In the genomic region with DNA sequence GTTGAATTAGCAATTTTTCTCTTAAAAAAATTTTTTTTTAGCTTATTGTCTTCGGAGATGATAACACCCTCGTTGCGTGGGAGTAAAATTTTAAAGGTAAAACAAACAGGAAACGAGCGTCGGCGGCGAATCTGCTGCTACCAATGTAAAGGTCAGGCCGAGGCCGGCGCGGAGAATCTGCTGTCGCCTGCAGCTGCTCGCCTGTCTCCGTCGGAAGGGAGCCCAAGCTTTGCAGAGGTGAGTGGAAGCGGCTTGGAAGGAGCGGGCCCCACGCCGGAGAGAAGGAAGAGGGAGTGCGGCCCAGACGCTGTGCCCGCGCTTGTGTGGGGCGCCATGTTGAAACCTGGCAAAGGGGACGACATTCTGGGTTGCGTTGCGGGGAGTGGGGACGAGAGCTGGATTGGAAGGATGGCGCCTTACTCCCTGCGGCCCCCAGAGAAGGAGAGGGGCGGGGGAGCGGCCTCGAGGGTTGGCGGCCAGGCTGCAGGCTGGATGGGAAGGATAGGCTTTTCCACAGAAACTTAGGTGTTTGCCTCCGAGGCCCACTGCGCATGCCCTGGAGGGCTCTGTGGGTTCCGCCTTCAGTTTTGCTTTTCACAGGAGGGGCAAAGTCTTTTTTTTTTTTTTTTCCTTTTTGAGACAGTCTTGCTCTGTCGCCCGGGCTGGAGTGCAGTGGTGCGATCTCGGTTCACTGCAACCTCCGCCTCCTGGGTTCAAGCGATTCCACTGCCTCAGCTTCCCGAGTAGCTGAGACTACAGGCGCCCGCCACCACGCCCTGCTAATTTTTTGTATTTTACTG, we compare ENCODE assay signal across 8 cellular contexts. TPM values are rescaled to one million over a fixed set of nuclear protein-coding genes. Genes with fewer than 3 reads are reported as not detected.
DNase-seq lines count a peak whose midpoint lies in the region; ATAC-seq, FAIRE-seq and TF ChIP-seq lines count a peak whose summit lies in the region.

TSS of gene SNRNP35 (plus strand) at position 160 of the 800 bp plus-strand sequence. CDS start 7,402 bp downstream, outside the sequence.

- no peak for TF ChIP-seq CTCF in A549 (IDR thresholded peaks at IDR 0.05)

- CTCF ChIA-PET in A549 (lab: Yijun Ruan, JAX) = interaction anchor here (0.8 to 2.3 kb wide), 9 partner anchors 12 to 160 kb away, joined by 3 to 6 read pairs (median 3); no protein-coding TSS in a partner anchor

- TF ChIP-seq RAD21 in A549 (conservative IDR thresholded peaks at IDR 0.05 in 1 of 2, IDR thresholded peaks at IDR 0.05 in 1 of 2) = no peak

- ATAC-seq in A549 = peak; percentile 92 to 94
- ATAC-seq in GM18861 (IDR thresholded peaks at IDR 0.05; ENCODE audit: unreplicated experiment) = peak; percentile 50
- peak; percentile 68 for ATAC-seq in HG03354 (IDR thresholded peaks at IDR 0.05; ENCODE audit: poor library complexity, severe bottlenecking, unreplicated experiment)
- peak; percentile 90 for ATAC-seq in left lobe of liver

- peak within 1 kb of the TSS; percentile 96 for H3K4me3 Mint-ChIP-seq in dendritic cell treated with granulocyte-macrophage colony-stimulating factor and Interleukin-4, amounts not matched to agents 40 ng/mL and 50 ng/mL, for 4 days

- no peaks in the 10 kb centered on the region for H3K27me3 Mint-ChIP-seq in dendritic cell treated with granulocyte-macrophage colony-stimulating factor and Interleukin-4, amounts not matched to agents 40 ng/mL and 50 ng/mL, for 4 days

- 1% methylated on average over 46 of the region's 48 CpGs for WGBS in A549 (ENCODE audit: missing lambda C conversion rate)

- POLR2A ChIA-PET in A549 (lab: Yijun Ruan, JAX) = interaction anchor here (0.6 to 1.2 kb wide), 7 partner anchors 10 to 144 kb away, joined by 3 to 6 read pairs (median 3); partner anchors contain the start of genes KMT5A and TMED2

- TF ChIP-seq EP300 in A549 (IDR thresholded peaks at IDR 0.05) = no peak

- peak within 1 kb of the TSS; percentile 92 to 97 for H3K27ac ChIP-seq in A549

- intact Hi-C loops in dendritic cell treated with granulocyte-macrophage colony-stimulating factor and Interleukin-4, amounts not matched to agents 40 ng/mL and 50 ng/mL, for 4 days (cut with micrococcal nuclease) = no loop called here

- H3K4me1 ChIP-seq in A549 = peaks cover 11% of the 10 kb centered on the region; the same call in 1 of the 3 replicates

- H3K36me3 Mint-ChIP-seq in dendritic cell treated with granulocyte-macrophage colony-stimulating factor and Interleukin-4, amounts not matched to agents 40 ng/mL and 50 ng/mL, for 4 days (ENCODE audit: low read depth) = peaks cover 39% of the 10 kb centered on the region

- H3K4me1 Mint-ChIP-seq in dendritic cell treated with granulocyte-macrophage colony-stimulating factor and Interleukin-4, amounts not matched to agents 40 ng/mL and 50 ng/mL, for 4 days (ENCODE audit: low read depth) = peaks cover 17% of the 10 kb centered on the region

- peak within 1 kb of the TSS; percentile 60 for H3K4me3 ChIP-seq in A549

- H3K9me3 Mint-ChIP-seq in dendritic cell treated with granulocyte-macrophage colony-stimulating factor and Interleukin-4, amounts not matched to agents 40 ng/mL and 50 ng/mL, for 4 days = no peaks in the 10 kb centered on the region

- peak within 1 kb of the TSS; percentile 100 for H3K27ac Mint-ChIP-seq in dendritic cell treated with granulocyte-macrophage colony-stimulating factor and Interleukin-4, amounts not matched to agents 40 ng/mL and 50 ng/mL, for 4 days

- peak; percentile 69 to 95 for DNase-seq in A549 (ENCODE audit: low read depth in 1 of 2, low spot score in 1 of 2)
- DNase-seq in NCI-H526 treated with DMSO at 0.1 percent for 48 hours (lab: John Stamatoyannopoulos, UW) = peak; percentile 79
- peak; percentile 76 to 79 for DNase-seq in activated CD4-positive, alpha-beta T cell treated with anti-CD3 and anti-CD28 coated beads, Interleukin-2, amount 50 U/mL, for 24 hours (ENCODE audit: low read depth in 1 of 2, low spot score in 1 of 2)
- peak; percentile 86 for DNase-seq in left lobe of liver (ENCODE audit: low spot score)
- peak; percentile 82 for DNase-seq in stimulated activated CD4-positive, alpha-beta T cell treated with anti-CD3 and anti-CD28 coated beads, Interleukin-1b, Interleukin-23, amount 100 ng/mL, for 48 hours

- H3K9me3 ChIP-seq in A549 = no peaks in the 10 kb centered on the region

- FAIRE-seq in A549 (lab: Jason Lieb, UNC) = no peak

- TF ChIP-seq POLR2A in A549 (IDR thresholded peaks at IDR 0.05; ENCODE audit: low read length) = peak; percentile 52

- peak within 1 kb of the TSS; percentile 88 for H3K4me2 ChIP-seq in A549

TF ChIP-seq in A549, 52 proteins besides CTCF, POLR2A, EP300 and RAD21 (continues in another document):
- no peak for TF ChIP-seq CHD2 (IDR thresholded peaks at IDR 0.05; ENCODE audit: low read length, partially characterized antibody)
- TF ChIP-seq JUN (IDR thresholded peaks at IDR 0.05) = peak in 1 of 2 experiments; percentile 86; a peak in 2 of 5 replicates
- 0 out of 2 replicates have a peak, but pooled peaks have one; percentile 21 for TF ChIP-seq HOXB5 (CRISPR knock-in tag; IDR thresholded peaks at IDR 0.05)
- TF ChIP-seq, protein P1, sequence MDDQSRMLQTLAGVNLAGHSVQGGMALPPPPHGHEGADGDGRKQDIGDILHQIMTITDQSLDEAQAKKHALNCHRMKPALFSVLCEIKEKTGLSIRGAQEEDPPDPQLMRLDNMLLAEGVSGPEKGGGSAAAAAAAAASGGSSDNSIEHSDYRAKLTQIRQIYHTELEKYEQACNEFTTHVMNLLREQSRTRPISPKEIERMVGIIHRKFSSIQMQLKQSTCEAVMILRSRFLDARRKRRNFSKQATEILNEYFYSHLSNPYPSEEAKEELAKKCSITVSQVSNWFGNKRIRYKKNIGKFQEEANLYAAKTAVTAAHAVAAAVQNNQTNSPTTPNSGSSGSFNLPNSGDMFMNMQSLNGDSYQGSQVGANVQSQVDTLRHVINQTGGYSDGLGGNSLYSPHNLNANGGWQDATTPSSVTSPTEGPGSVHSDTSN (IDR thresholded peaks at IDR 0.05) = peak; percentile 30
- no peak for TF ChIP-seq RCOR1 (IDR thresholded peaks at IDR 0.05; ENCODE audit: low read depth, low read length)
- TF ChIP-seq MYC (IDR thresholded peaks at IDR 0.05; ENCODE audit: borderline replicate concordance, low read length) = no peak
- peak; percentile 95 for TF ChIP-seq HMGXB4 (CRISPR knock-in tag; IDR thresholded peaks at IDR 0.05; ENCODE audit: borderline replicate concordance)
- TF ChIP-seq CBX2 (IDR thresholded peaks at IDR 0.05; ENCODE audit: borderline replicate concordance, low read depth) = no peak
- TF ChIP-seq HEYL (CRISPR knock-in tag; IDR thresholded peaks at IDR 0.05) = no peak
- no peak for TF ChIP-seq MAZ (IDR thresholded peaks at IDR 0.05; ENCODE audit: borderline replicate concordance, low read depth, low read length)
- no peak for TF ChIP-seq CBX8 (IDR thresholded peaks at IDR 0.05)
- TF ChIP-seq ZC3H11A (IDR thresholded peaks at IDR 0.05) = no peak
- TF ChIP-seq MAFK (IDR thresholded peaks at IDR 0.05; ENCODE audit: partially characterized antibody) = no peak
- TF ChIP-seq SMC3 (IDR thresholded peaks at IDR 0.05) = no peak
- no peak for TF ChIP-seq EHMT2 (IDR thresholded peaks at IDR 0.05; ENCODE audit: low read depth)
- TF ChIP-seq GATA3 (IDR thresholded peaks at IDR 0.05; ENCODE audit: borderline replicate concordance) = no peak
- TF ChIP-seq NR3C1 (IDR thresholded peaks at IDR 0.05) = no peak
- no peak for TF ChIP-seq TFCP2L1 (CRISPR knock-in tag; IDR thresholded peaks at IDR 0.05)
- peak; percentile 90 for TF ChIP-seq PHF8 (IDR thresholded peaks at IDR 0.05; ENCODE audit: borderline replicate concordance, low read depth)
- TF ChIP-seq EHF (CRISPR knock-in tag; IDR thresholded peaks at IDR 0.05) = no peak
- TF ChIP-seq, protein P2, sequence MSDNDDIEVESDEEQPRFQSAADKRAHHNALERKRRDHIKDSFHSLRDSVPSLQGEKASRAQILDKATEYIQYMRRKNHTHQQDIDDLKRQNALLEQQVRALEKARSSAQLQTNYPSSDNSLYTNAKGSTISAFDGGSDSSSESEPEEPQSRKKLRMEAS (IDR thresholded peaks at IDR 0.05) = peak; percentile 88
- no peak for TF ChIP-seq ELK1 (IDR thresholded peaks at IDR 0.05; ENCODE audit: low read depth, low read length)
- no peak for TF ChIP-seq NFE2L2 (conservative IDR thresholded peaks at IDR 0.05; ENCODE audit: low read length)
- peak; percentile 67; the same call in 1 of the 2 replicates for TF ChIP-seq TP53 (CRISPR knock-in tag; IDR thresholded peaks at IDR 0.05)
- no peak for TF ChIP-seq ZFP36 (IDR thresholded peaks at IDR 0.05; ENCODE audit: borderline replicate concordance, partially characterized antibody)
- TF ChIP-seq FOSB (CRISPR knock-in tag; IDR thresholded peaks at IDR 0.05) = no peak

RNA-seq across cellular contexts. Expression of gene SNRNP35, which starts in this region (rescaled TPM):
- polyA plus RNA-seq in A549 (2011; rRNA removed) = 14.3 and 19.1 TPM in 2 replicates
- polyA plus RNA-seq in A549 (2012; cell fraction: cytosol; rRNA removed) = 17.1 and 18.4 TPM in 2 replicates
- 13.7 and 19.6 TPM in 2 replicates for polyA plus RNA-seq in A549 (2012; cell fraction: nucleus; rRNA removed)
- 20.6 to 23.6 TPM (median 21.5 TPM) in 3 replicates for polyA plus RNA-seq in A549 (2017; fragmentation: RNase III; extraction: RNeasy Plus Mini Kit Qiagen cat#74134 plus additional on column Dnase treatment)
- polyA minus RNA-seq in A549 (2011; rRNA and poly(A)+ RNA removed) = 11.8 TPM in 2 replicates
- total RNA-seq in left lobe of liver = 7.6 TPM

Comparison
In these comparisons a context has a peak if more than half of its experiments do, and no peak if none do; other contexts are left out.
1. Peak in every context shown above with its lines: DNase-seq, ATAC-seq, H3K4me3 ChIP-seq and H3K27ac ChIP-seq.